In genomic region chr7:150302908-150303310, GRCh38 we compare ENCODE assay signal across 9 cellular contexts. TPM values are rescaled to one million over a fixed set of nuclear protein-coding genes. Genes with fewer than 3 reads are reported as not detected.
A peak's percentile ranks its signal among the peaks of the same experiment; 100 is the strongest.
DNase-seq lines count a peak whose midpoint lies in the region; FAIRE-seq and TF ChIP-seq lines count a peak whose summit lies in the region.
"Not testable (repeated sequence)": the region's sequence is repeated elsewhere in the genome, so short reads cannot be mapped to it uniquely, and the experiment has no call there.
"Had no signal": no experiment of that assay in that cellular context is flagged by ENCODE, and none has a peak within 500 bp of the region (broad histone marks: within the 10 kb centered on the region; RNA-seq: fewer than 3 reads in every experiment).

No MANE protein-coding gene starts in this region.

- not testable (repeated sequence) for H3K27ac ChIP-seq in A673 (ENCODE audit: low read depth, low read length, poor library complexity, severe bottlenecking); SK-N-SH (ENCODE audit: low read depth in 2 of 2, low read length in 1 of 2)

- 43% methylated on average over 1 of the region's 1 CpG for WGBS in SK-N-SH (ENCODE audit: low lambda C conversion rate)

- H3K9ac ChIP-seq in SK-N-SH = not testable (repeated sequence)

- POLR2A ChIA-PET in A673 (lab: Charles Lee; ENCODE audit: low non-redundant PET); SK-N-SH (lab: Yijun Ruan, JAX): not testable (repeated sequence)

- not testable (repeated sequence) for BruUV-seq in A673 (replicated peaks; lab: Mats Ljungman, UMichigan)

- H3K4me1 ChIP-seq in A673 (ENCODE audit: insufficient read depth, low read length, poor library complexity, severe bottlenecking); SK-N-SH (ENCODE audit: control insufficient read depth in 1 of 2, insufficient read depth in 2 of 2, low read depth in 1 of 2, low read length in 1 of 2): not testable (repeated sequence)

- not testable (repeated sequence) for TF ChIP-seq EP300 in SK-N-SH (IDR thresholded peaks at IDR 0.05; ENCODE audit: borderline replicate concordance in 1 of 2, low read depth in 1 of 2, low read length in 1 of 2)

- H3K4me3 ChIP-seq in A673 (ENCODE audit: low read depth, low read length, poor library complexity, severe bottlenecking); SK-N-SH (ENCODE audit: low read depth in 2 of 2, low read length in 1 of 2); bronchial epithelial cell (ENCODE audit: low read depth, low read length); fibroblast of mammary gland (ENCODE audit: control insufficient read depth, low read depth, low read length): not testable (repeated sequence)

- not testable (repeated sequence) for TF ChIP-seq RAD21 in SK-N-SH (IDR thresholded peaks at IDR 0.05; ENCODE audit: low read length)

- H3K9me2 ChIP-seq in SK-N-SH = not testable (repeated sequence)

- H3F3A ChIP-seq in SK-N-SH (replicated peaks; ENCODE audit: insufficient read depth) = not testable (repeated sequence)

- not testable (repeated sequence) for H3K4me2 ChIP-seq in SK-N-SH

- H3K27me3 ChIP-seq in A673 (replicated peaks; ENCODE audit: insufficient read depth, low read depth, low read length, poor library complexity); SK-N-SH (ENCODE audit: insufficient read depth); bronchial epithelial cell (ENCODE audit: control insufficient read depth, insufficient read depth, low read length): not testable (repeated sequence)

- CTCF ChIA-PET in A673 (lab: Charles Lee); SK-N-SH (lab: Yijun Ruan, JAX): not testable (repeated sequence)

- peak; percentile 52 for DNase-seq in A673 (ENCODE audit: low spot score)
- not testable (repeated sequence) for DNase-seq in H54 (ENCODE audit: insufficient read length, low spot score); SK-N-SH
- peak; percentile 83 for DNase-seq in M059J (ENCODE audit: low read depth)
- peak; percentile 66 for DNase-seq in bronchial epithelial cell (ENCODE audit: low read depth)
- peak; percentile 65 for DNase-seq in fibroblast of mammary gland (ENCODE audit: low read depth)
- peak; percentile 98 for DNase-seq in kidney tubule cell (ENCODE audit: low spot score)

- FAIRE-seq in H54 (lab: Jason Lieb, UNC) = peak; percentile 27
- FAIRE-seq in bronchial epithelial cell (lab: Jason Lieb, UNC) = not testable (repeated sequence)

- not testable (repeated sequence) for TF ChIP-seq CTCF in A673 (conservative IDR thresholded peaks at IDR 0.05; ENCODE audit: low read depth, low read length); SK-N-SH (IDR thresholded peaks at IDR 0.05); bronchial epithelial cell (IDR thresholded peaks at IDR 0.05; ENCODE audit: insufficient read depth, low read length, severe bottlenecking); fibroblast of mammary gland (conservative IDR thresholded peaks at IDR 0.05; ENCODE audit: control insufficient read depth, insufficient read depth, low read depth, low read length)

- intact Hi-C loops in A673 (cut with micrococcal nuclease; ENCODE audit: unreplicated experiment) = not testable (repeated sequence)

- not testable (repeated sequence) for H3K79me2 ChIP-seq in SK-N-SH (ENCODE audit: insufficient read depth)

- not testable (repeated sequence) for H4K20me1 ChIP-seq in SK-N-SH (ENCODE audit: insufficient read depth)

- H3K36me3 ChIP-seq in A673 (ENCODE audit: insufficient read depth, low read length, poor library complexity, severe bottlenecking); SK-N-SH (replicated peaks in 1 of 2; ENCODE audit: control insufficient read depth in 1 of 2, insufficient read depth in 2 of 2, low read length in 1 of 2); bronchial epithelial cell (ENCODE audit: control insufficient read depth, insufficient read depth, low read length): not testable (repeated sequence)

- H2AFZ ChIP-seq in SK-N-SH (ENCODE audit: low read depth) = not testable (repeated sequence)

- H3K9me3 ChIP-seq in A673 (ENCODE audit: low read depth, low read length, poor library complexity, severe bottlenecking); SK-N-SH: not testable (repeated sequence)

- not testable (repeated sequence) for TF ChIP-seq POLR2A in H54 (IDR thresholded peaks at IDR 0.05; ENCODE audit: low read depth, low read length)

TF ChIP-seq in SK-N-SH, 30 proteins besides CTCF, POLR2A, EP300 and RAD21:
- peak; percentile 31; the same call in 1 of the 2 replicates for TF ChIP-seq PBX3 (IDR thresholded peaks at IDR 0.05)

RNA-seq across cellular contexts. Expression of gene LRRC61, which starts 20.2 kb away (rescaled TPM):
- 48.1 and 48.5 TPM in 2 replicates for total RNA-seq in A673 (2021)
- total RNA-seq in M059J (2014; rRNA removed; shearing (Covaris generic)) = 0.47 TPM in 1 of 2 replicates, not detected in the other
- 0.93 and 0.99 TPM in 2 replicates for polyA plus RNA-seq in SK-N-SH (2012; rRNA removed)
- 0.41 and 1.00 TPM in 2 replicates for polyA plus RNA-seq in SK-N-SH (2012; cell fraction: cytosol; rRNA removed)
- polyA plus RNA-seq in SK-N-SH (2012; cell fraction: nucleus; rRNA removed) = 0.73 and 1.2 TPM in 2 replicates
- total RNA-seq in bronchial epithelial cell = 7.6 and 8.2 TPM in 2 replicates
- total RNA-seq: SJCRH30 had no signal

RNA-seq across cellular contexts. Expression of gene ACTR3C, which starts 20.4 kb away (rescaled TPM):
- 4.5 TPM in 2 replicates for total RNA-seq in A673 (2021)
- total RNA-seq in M059J (2014; rRNA removed; shearing (Covaris generic)) = 0.07 TPM in 1 of 2 replicates, not detected in the other
- polyA plus RNA-seq in SK-N-SH (2012; rRNA removed) = 0.16 and 0.35 TPM in 2 replicates
- polyA plus RNA-seq in SK-N-SH (2012; cell fraction: cytosol; rRNA removed) = 0.24 and 0.31 TPM in 2 replicates
- polyA plus RNA-seq in SK-N-SH (2012; cell fraction: nucleus; rRNA removed) = 0.29 and 0.37 TPM in 2 replicates
- 4.2 and 6.4 TPM in 2 replicates for total RNA-seq in bronchial epithelial cell
- total RNA-seq: H1 had no signal

RNA-seq across cellular contexts. Expression of gene RARRES2, which starts 38.5 kb away (rescaled TPM):
- total RNA-seq in A673 (2021) (not detected in 2 replicates), bronchial epithelial cell (1.1 TPM in 1 of 2 replicates, not detected in the other)
- 1.1 and 1.7 TPM in 2 replicates for total RNA-seq in M059J (2014; rRNA removed; shearing (Covaris generic))
- polyA plus RNA-seq in SK-N-SH (2012; rRNA removed) = 0.26 and 0.43 TPM in 2 replicates
- 0.21 and 0.24 TPM in 2 replicates for polyA plus RNA-seq in SK-N-SH (2012; cell fraction: cytosol; rRNA removed)
- polyA plus RNA-seq in SK-N-SH (2012; cell fraction: nucleus; rRNA removed) = 0.34 and 0.43 TPM in 2 replicates
